Comparison of ENCODE assay signal across 8 cellular contexts in the genomic region with DNA sequence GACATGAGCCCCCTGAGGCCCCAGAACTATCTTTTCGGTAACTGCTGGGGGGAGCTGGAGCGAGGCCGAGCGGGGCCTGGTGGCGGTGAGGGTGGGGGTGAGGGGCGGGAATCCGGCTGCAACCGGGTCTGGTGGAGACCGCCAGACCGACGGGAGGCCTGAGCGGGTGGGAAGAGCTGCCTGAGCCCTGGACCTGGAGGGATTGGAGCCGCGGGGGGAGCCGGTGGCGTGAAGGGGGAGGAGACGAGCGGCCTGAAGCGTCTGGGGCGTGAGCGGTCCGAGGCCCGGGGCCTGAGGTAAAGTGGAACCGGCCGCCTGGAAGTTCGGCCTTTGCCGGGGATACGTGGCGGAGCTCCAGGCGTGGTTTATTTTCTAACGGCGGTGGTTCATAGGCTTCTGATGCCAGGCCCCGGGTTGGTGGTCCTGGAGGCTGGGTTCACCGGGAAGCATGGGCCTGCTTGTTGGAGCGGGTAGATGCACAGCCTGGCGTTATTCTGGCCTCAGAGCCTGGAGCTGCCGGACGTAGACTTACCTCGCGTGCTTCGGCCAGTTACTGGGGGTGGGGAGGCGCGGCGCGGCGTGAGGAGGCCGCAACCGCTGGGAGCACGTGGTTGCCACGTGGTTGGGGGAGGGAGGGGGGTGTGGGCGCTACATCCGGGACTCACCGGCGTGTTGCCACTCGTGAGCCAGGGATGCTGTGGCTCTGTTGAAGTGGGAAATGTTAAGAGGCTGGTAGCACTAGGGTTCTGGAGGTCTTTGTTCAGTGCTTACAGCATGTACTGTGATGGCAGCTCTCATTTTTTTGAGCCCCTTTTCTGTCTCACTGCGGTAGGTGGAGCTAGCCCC. TPM values are rescaled to one million over a fixed set of nuclear protein-coding genes. Genes with fewer than 3 reads are reported as not detected.
DNase-seq lines count a peak whose midpoint lies in the region; ATAC-seq and TF ChIP-seq lines count a peak whose summit lies in the region.

No MANE protein-coding gene starts in this region.

- intact Hi-C loops in ascending aorta (cut with DNase I): loop anchor here (1.0 to 5.0 kb wide), 4 partner anchors 62 to 894 kb away; a partner anchor contains a TSS

- no peaks in the 10 kb centered on the region for H3K27me3 ChIP-seq in GM06990 (replicated peaks; ENCODE audit: control insufficient read depth, insufficient read depth, low read length)
- H3K27me3 ChIP-seq in ascending aorta: no peaks in the 10 kb centered on the region

- H3K4me3 Mint-ChIP-seq in T-helper 2 cell treated with Interferon-gamma antibody and Interleukin-4, amounts not matched to agents 5 μg/mL and 100 μg/mL, for 36 hours: peak overlapping the region; percentile 98

- no peaks in the 10 kb centered on the region for H3K9me3 ChIP-seq in ascending aorta

- peaks cover under 1% of the 10 kb centered on the region for H3K27me3 Mint-ChIP-seq in T-helper 2 cell treated with Interferon-gamma antibody and Interleukin-4, amounts not matched to agents 5 μg/mL and 100 μg/mL, for 36 hours (ENCODE audit: low read depth)

- no peak for TF ChIP-seq CTCF in GM06990 (IDR thresholded peaks at IDR 0.05; ENCODE audit: insufficient read depth, low read length, poor library complexity, severe bottlenecking)
- TF ChIP-seq CTCF in ascending aorta (IDR thresholded peaks at IDR 0.05): no peak

- peaks cover 0 to 18% of the 10 kb centered on the region in 2 donors for H3K4me1 ChIP-seq in ascending aorta

- H3K4me1 Mint-ChIP-seq in T-helper 2 cell treated with Interferon-gamma antibody and Interleukin-4, amounts not matched to agents 5 μg/mL and 100 μg/mL, for 36 hours (ENCODE audit: low read depth): peaks cover 38% of the 10 kb centered on the region

- peak; percentile 89 for DNase-seq in GM06990 (ENCODE audit: extremely low read depth, insufficient read length)
- peak; percentile 60 for DNase-seq in GOT3 (lab: John Stamatoyannopoulos, UW)
- DNase-seq in M059J (ENCODE audit: low read depth): peak; percentile 73
- peak; percentile 79 for DNase-seq in T-helper 2 cell treated with Interferon-gamma antibody and Interleukin-4, amounts not matched to agents 5 μg/mL and 100 μg/mL, for 36 hours (ENCODE audit: low spot score)
- peak; percentile 15 to 81 for DNase-seq in ascending aorta (ENCODE audit: low spot score in 2 of 2)
- peak; percentile 70 for DNase-seq in hepatic stellate cell (ENCODE audit: low spot score)
- peak; percentile 90 for DNase-seq in retina

- peak overlapping the region; percentile 87 to 88 for H3K27ac ChIP-seq in ascending aorta

- peaks cover 11% of the 10 kb centered on the region for H3K36me3 ChIP-seq in GM06990 (ENCODE audit: control insufficient read depth, insufficient read depth, low read length)
- H3K36me3 ChIP-seq in ascending aorta: peaks cover 10 to 21% of the 10 kb centered on the region in 2 donors

- peak overlapping the region; percentile 68 for H3K4me3 ChIP-seq in GM06990 (replicated peaks; ENCODE audit: low read depth, low read length)
- H3K4me3 ChIP-seq in ascending aorta: peak overlapping the region; percentile 68 to 94

- peak overlapping the region; percentile 99 for H3K27ac Mint-ChIP-seq in T-helper 2 cell treated with Interferon-gamma antibody and Interleukin-4, amounts not matched to agents 5 μg/mL and 100 μg/mL, for 36 hours

- no peak for ATAC-seq in HG03469 (IDR thresholded peaks at IDR 0.05; ENCODE audit: unreplicated experiment)

- H3K9me3 Mint-ChIP-seq in T-helper 2 cell treated with Interferon-gamma antibody and Interleukin-4, amounts not matched to agents 5 μg/mL and 100 μg/mL, for 36 hours: no peaks in the 10 kb centered on the region

- peaks cover 52% of the 10 kb centered on the region for H3K36me3 Mint-ChIP-seq in T-helper 2 cell treated with Interferon-gamma antibody and Interleukin-4, amounts not matched to agents 5 μg/mL and 100 μg/mL, for 36 hours (ENCODE audit: low read depth)

RNA-seq across cellular contexts. Expression of a gene that starts 0.5 kb away (rescaled TPM):
- 1,019 and 1,223 TPM in 2 replicates for total RNA-seq in M059J (2014; rRNA removed; shearing (Covaris generic))
- total RNA-seq in ascending aorta: 269 TPM

RNA-seq across cellular contexts. Expression of a gene that starts 31.3 kb away (rescaled TPM):
- total RNA-seq in M059J (2014; rRNA removed; shearing (Covaris generic)): not detected in 2 replicates
- 6.9 TPM for total RNA-seq in ascending aorta
